ENCODE assay signal across 39 cellular contexts in genomic region chr4:182489607-182490006, GRCh38.
"Had no signal": no experiment of that assay in that cellular context is flagged by ENCODE, and none has a peak within 500 bp of the region (broad histone marks: within the 10 kb centered on the region; RNA-seq: fewer than 3 reads in every experiment).

No MANE protein-coding gene starts in this region.

- H3K27ac ChIP-seq: adrenal gland, body of pancreas, brain microvascular endothelial cell, breast epithelium, cardiac muscle cell had no signal

- H3K4me1 ChIP-seq: body of pancreas, breast epithelium had no signal

- ATAC-seq: activated naive CD4-positive, alpha-beta T cell treated with anti-CD3 and anti-CD28 coated beads, Interleukin-2, amount 50 U/mL, for 72 hours; activated naive CD8-positive, alpha-beta T cell treated with anti-CD3 and anti-CD28 coated beads, Interleukin-2, amount 50 U/mL, for 24 hours; activated T-cell treated with anti-CD3 and anti-CD28 coated beads, Interleukin-2, amount 50 U/mL, for 4 hours; activated T-cell treated with anti-CD3 and anti-CD28 coated beads, Interleukin-2, amount 50 U/mL, for 72 hours; activated T-helper 17 cell treated with anti-CD3 and anti-CD28 coated beads, Interleukin-2, amount 50 U/mL, for 72 hours; body of pancreas had no signal

- H3K4me1 Mint-ChIP-seq: activated T-helper 17 cell treated with anti-CD3 and anti-CD28 coated beads, Interleukin-2, amount 50 U/mL, for 72 hours; central memory CD8-positive, alpha-beta T cell had no signal

- H3K36me3 Mint-ChIP-seq: activated naive CD4-positive, alpha-beta T cell treated with anti-CD3 and anti-CD28 coated beads, Interleukin-2, amount 10 ng/mL, durations not matched to agents 7 days and 5 days; activated naive CD4-positive, alpha-beta T cell treated with anti-CD3 and anti-CD28 coated beads, Interleukin-2, amount 50 U/mL, for 24 hours; activated naive CD8-positive, alpha-beta T cell; activated naive CD8-positive, alpha-beta T cell treated with anti-CD3 and anti-CD28 coated beads for 36 hours; activated naive CD8-positive, alpha-beta T cell treated with anti-CD3 and anti-CD28 coated beads, Interleukin-2, amount 10 ng/mL, durations not matched to agents 7 days and 5 days had no signal

- H3K36me3 ChIP-seq: adrenal gland, brain microvascular endothelial cell, breast epithelium, cardiac muscle cell had no signal

- H3K27ac Mint-ChIP-seq: activated naive CD4-positive, alpha-beta T cell treated with anti-CD3 and anti-CD28 coated beads for 36 hours; activated naive CD4-positive, alpha-beta T cell treated with anti-CD3 and anti-CD28 coated beads, Interleukin-2, amount 10 ng/mL, durations not matched to agents 7 days and 5 days; activated naive CD4-positive, alpha-beta T cell treated with anti-CD3 and anti-CD28 coated beads, Interleukin-2, amount 50 U/mL, for 24 hours; activated naive CD4-positive, alpha-beta T cell treated with anti-CD3 and anti-CD28 coated beads, Interleukin-2, amount 50 U/mL, for 72 hours; activated naive CD8-positive, alpha-beta T cell; activated naive CD8-positive, alpha-beta T cell treated with anti-CD3 and anti-CD28 coated beads for 36 hours; activated naive CD8-positive, alpha-beta T cell treated with anti-CD3 and anti-CD28 coated beads, Interleukin-2, amount 10 ng/mL, durations not matched to agents 7 days and 5 days; activated naive CD8-positive, alpha-beta T cell treated with anti-CD3 and anti-CD28 coated beads, Interleukin-2, amount 50 U/mL, for 24 hours; activated T-cell treated with anti-CD3 and anti-CD28 coated beads, Interleukin-2, amount 50 U/mL, for 24 hours; activated T-cell treated with anti-CD3 and anti-CD28 coated beads, Interleukin-2, amount 50 U/mL, for 72 hours; activated T-helper 17 cell treated with anti-CD3 and anti-CD28 coated beads, Interleukin-2, amount 50 U/mL, for 72 hours; activated T-helper 2 cell treated with anti-CD3 and anti-CD28 coated beads, Interferon-gamma antibody, Interleukin-2, Interleukin-4, amounts not matched to agents 10 μg/mL and 5 μg/mL and 100 μg/mL, durations not matched to agents 14 hours and 24 hours and 36 hours had no signal

- H3K4me3 ChIP-seq: adrenal gland, body of pancreas, breast epithelium, cardiac muscle cell had no signal

- H3K9me3 ChIP-seq: adrenal gland, body of pancreas, breast epithelium had no signal

- H3K27me3 ChIP-seq: adrenal gland, body of pancreas, brain microvascular endothelial cell, breast epithelium, cardiac muscle cell had no signal

- FAIRE-seq: astrocyte, bronchial epithelial cell had no signal

- H3K4me3 Mint-ChIP-seq: activated naive CD4-positive, alpha-beta T cell treated with anti-CD3 and anti-CD28 coated beads for 36 hours; activated naive CD4-positive, alpha-beta T cell treated with anti-CD3 and anti-CD28 coated beads, Interleukin-2, amount 10 ng/mL, durations not matched to agents 7 days and 5 days; activated naive CD4-positive, alpha-beta T cell treated with anti-CD3 and anti-CD28 coated beads, Interleukin-2, amount 50 U/mL, for 24 hours; activated naive CD8-positive, alpha-beta T cell; activated naive CD8-positive, alpha-beta T cell treated with anti-CD3 and anti-CD28 coated beads for 36 hours; activated naive CD8-positive, alpha-beta T cell treated with anti-CD3 and anti-CD28 coated beads, Interleukin-2, amount 10 ng/mL, durations not matched to agents 7 days and 5 days; activated naive CD8-positive, alpha-beta T cell treated with anti-CD3 and anti-CD28 coated beads, Interleukin-2, amount 50 U/mL, for 24 hours; activated T-cell treated with anti-CD3 and anti-CD28 coated beads, Interleukin-2, amount 50 U/mL, for 24 hours; activated T-cell treated with anti-CD3 and anti-CD28 coated beads, Interleukin-2, amount 50 U/mL, for 4 hours; activated T-cell treated with anti-CD3 and anti-CD28 coated beads, Interleukin-2, amount 50 U/mL, for 72 hours; activated T-helper 1 cell treated with anti-CD3 and anti-CD28 coated beads, Interleukin-12 subunit alpha, Interleukin-12 subunit beta, Interleukin-2, Interleukin-4 antibody, amounts not matched to agents 30 ng/mL and 10 ng/mL and 1 ng/mL, durations not matched to agents 14 hours and 24 hours and 36 hours; activated T-helper 17 cell treated with anti-CD3 and anti-CD28 coated beads, Interleukin-2, amount 50 U/mL, for 72 hours; brain; central memory CD8-positive, alpha-beta T cell had no signal

- H3K9me3 Mint-ChIP-seq: activated naive CD4-positive, alpha-beta T cell treated with anti-CD3 and anti-CD28 coated beads for 36 hours; activated naive CD4-positive, alpha-beta T cell treated with anti-CD3 and anti-CD28 coated beads, Interleukin-2, amount 10 ng/mL, durations not matched to agents 7 days and 5 days; activated naive CD4-positive, alpha-beta T cell treated with anti-CD3 and anti-CD28 coated beads, Interleukin-2, amount 50 U/mL, for 24 hours; activated naive CD8-positive, alpha-beta T cell treated with anti-CD3 and anti-CD28 coated beads for 36 hours; activated naive CD8-positive, alpha-beta T cell treated with anti-CD3 and anti-CD28 coated beads, Interleukin-2, amount 10 ng/mL, durations not matched to agents 7 days and 5 days; activated naive CD8-positive, alpha-beta T cell treated with anti-CD3 and anti-CD28 coated beads, Interleukin-2, amount 50 U/mL, for 24 hours; activated T-helper 17 cell treated with anti-CD3 and anti-CD28 coated beads, Interleukin-2, amount 50 U/mL, for 72 hours; activated T-helper 2 cell treated with anti-CD3 and anti-CD28 coated beads, Interferon-gamma antibody, Interleukin-2, Interleukin-4, amounts not matched to agents 10 μg/mL and 5 μg/mL and 100 μg/mL, durations not matched to agents 14 hours and 24 hours and 36 hours had no signal

- DNase-seq: activated effector memory CD4-positive, alpha-beta T cell treated with anti-CD3 and anti-CD28 coated beads, Interleukin-2, amount 50 U/mL, for 16 hours; activated effector memory CD4-positive, alpha-beta T cell treated with Interleukin-2 at 50 U/mL for 16 hours; activated gamma-delta T cell; activated gamma-delta T cell treated with Interleukin-2 at 50 U/mL for 16 hours; activated naive CD4-positive, alpha-beta T cell; activated naive CD4-positive, alpha-beta T cell treated with anti-CD3 and anti-CD28 coated beads for 36 hours; activated naive CD4-positive, alpha-beta T cell treated with anti-CD3 and anti-CD28 coated beads, Interleukin-2, amount 10 ng/mL, durations not matched to agents 7 days and 5 days; activated naive CD4-positive, alpha-beta T cell treated with anti-CD3 and anti-CD28 coated beads, Interleukin-2, amount 50 U/mL, for 16 hours; activated naive CD4-positive, alpha-beta T cell treated with Interleukin-2 at 50 U/mL for 16 hours; activated naive CD8-positive, alpha-beta T cell treated with anti-CD3 and anti-CD28 coated beads for 36 hours; activated naive CD8-positive, alpha-beta T cell treated with anti-CD3 and anti-CD28 coated beads, Interleukin-2, amount 10 ng/mL, durations not matched to agents 7 days and 5 days; activated naive CD8-positive, alpha-beta T cell treated with anti-CD3 and anti-CD28 coated beads, Interleukin-2, amount 50 U/mL, for 24 hours; activated T-cell treated with anti-CD3 and anti-CD28 coated beads, Interleukin-2, amount 50 U/mL, for 1 hour; activated T-cell treated with anti-CD3 and anti-CD28 coated beads, Interleukin-2, amount 50 U/mL, for 24 hours; activated T-cell treated with anti-CD3 and anti-CD28 coated beads, Interleukin-2, amount 50 U/mL, for 4 hours; activated T-cell treated with anti-CD3 and anti-CD28 coated beads, Interleukin-2, amount 50 U/mL, for 48 hours; activated T-cell treated with anti-CD3 and anti-CD28 coated beads, Interleukin-2, amount 50 U/mL, for 72 hours; adrenal gland; amniotic stem cell; amygdala; anterior cingulate cortex; aorta; body of pancreas; brain microvascular endothelial cell; caudate nucleus; central memory CD4-positive, alpha-beta T cell; cerebellar nuclear complex had no signal

- H3K27me3 Mint-ChIP-seq: brain had no signal
